8 cellular contexts compared by ENCODE assay signal in the genomic region with DNA sequence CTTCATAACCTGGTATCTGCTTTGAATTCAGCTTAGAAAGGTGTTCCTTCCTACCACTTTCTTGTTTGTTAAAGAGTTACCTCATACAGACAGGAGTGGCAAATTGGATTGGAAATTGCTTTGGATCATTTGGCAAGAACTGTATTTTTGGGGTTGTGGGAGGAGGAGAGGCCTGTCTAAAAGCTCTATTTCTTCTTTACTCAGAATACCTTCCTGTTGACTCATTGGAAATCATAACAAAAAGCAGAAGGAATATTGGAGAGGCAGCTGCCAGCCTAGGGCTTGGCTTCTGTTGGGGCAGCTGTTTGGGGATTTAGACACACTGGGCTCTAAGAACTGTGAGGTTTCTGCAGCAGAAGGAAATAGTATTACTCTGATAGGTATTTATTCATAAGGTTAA. TPM values are rescaled to one million over a fixed set of nuclear protein-coding genes. Genes with fewer than 3 reads are reported as not detected.
A peak's percentile ranks its signal among the peaks of the same experiment; 100 is the strongest.
DNase-seq lines count a peak whose midpoint lies in the region; FAIRE-seq and TF ChIP-seq lines count a peak whose summit lies in the region.

No MANE protein-coding gene starts in this region.

- H3K9me3 ChIP-seq in astrocyte (ENCODE audit: insufficient read depth, low read depth, low read length) = no peaks in the 10 kb centered on the region
- no peaks in the 10 kb centered on the region for H3K9me3 ChIP-seq in kidney (ENCODE audit: control insufficient read depth in 1 of 2, low read length in 2 of 2)
- no peaks in the 10 kb centered on the region for H3K9me3 ChIP-seq in suprapubic skin

- H3K4me2 ChIP-seq in astrocyte (ENCODE audit: low read length) = peak overlapping the region; percentile 77

- TF ChIP-seq POLR2A in suprapubic skin (IDR thresholded peaks at IDR 0.05) = no peak

- peaks cover 45% of the 10 kb centered on the region for H4K20me1 ChIP-seq in astrocyte (ENCODE audit: insufficient read depth, low read length)

- FAIRE-seq in astrocyte (lab: Jason Lieb, UNC) = peak; percentile 23
- FAIRE-seq in kidney (lab: Jason Lieb, UNC) = no peak

- peaks cover 53% of the 10 kb centered on the region for H3K4me1 ChIP-seq in astrocyte (ENCODE audit: insufficient read depth, low read length)
- H3K4me1 ChIP-seq in kidney (ENCODE audit: control insufficient read depth in 1 of 2, insufficient read depth in 1 of 2, low read depth in 1 of 2, low read length in 2 of 2) = peaks cover 22 to 23% of the 10 kb centered on the region in 2 donors
- H3K4me1 ChIP-seq in suprapubic skin = peaks cover 95% of the 10 kb centered on the region

- no peak for TF ChIP-seq EP300 in suprapubic skin (IDR thresholded peaks at IDR 0.05)

- peak overlapping the region; percentile 21 for H3K4me3 ChIP-seq in astrocyte (ENCODE audit: insufficient read depth, low read depth, low read length)
- no peak overlapping the region for H3K4me3 ChIP-seq in kidney (ENCODE audit: low read length in 2 of 2)
- no peak overlapping the region for H3K4me3 ChIP-seq in suprapubic skin

- TF ChIP-seq CTCF in astrocyte (IDR thresholded peaks at IDR 0.05; ENCODE audit: insufficient read depth, low read depth, low read length) = no peak
- no peak for TF ChIP-seq CTCF in kidney (IDR thresholded peaks at IDR 0.05; ENCODE audit: borderline replicate concordance, extremely low read depth, insufficient read depth)
- TF ChIP-seq CTCF in suprapubic skin (IDR thresholded peaks at IDR 0.05) = no peak
- TF ChIP-seq CTCF in GM20000 (IDR thresholded peaks at IDR 0.05; ENCODE audit: extremely low read depth, missing control alignments) = no peak

- intact Hi-C loops in kidney (cut with DNase I) = no loop called here

- no peaks in the 10 kb centered on the region for H3K9me3 Mint-ChIP-seq in astrocyte (ENCODE audit: unreplicated experiment)

- DNase-seq in EH (ENCODE audit: low read depth) = peak; percentile 91
- peak; percentile 43 for DNase-seq in NCI-H2196 treated with DMSO at 0.1 percent for 48 hours (lab: John Stamatoyannopoulos, UW; ENCODE audit: unreplicated experiment)
- peak; percentile 86 for DNase-seq in astrocyte (ENCODE audit: low read depth)
- DNase-seq in kidney = no peak
- peak in 1 of 2 donors; percentile 76 for DNase-seq in suprapubic skin (ENCODE audit: low spot score in 2 of 2)
- no peak for DNase-seq in C1 segment of cervical spinal cord (lab: John Stamatoyannopoulos, UW)
- no peak for DNase-seq in NCI-H774 (lab: John Stamatoyannopoulos, UW)
- no peak for DNase-seq in GM20000 (ENCODE audit: low spot score)

- H3K36me3 ChIP-seq in astrocyte (ENCODE audit: insufficient read depth, low read length) = peaks cover 3% of the 10 kb centered on the region
- no peaks in the 10 kb centered on the region for H3K36me3 ChIP-seq in kidney (ENCODE audit: control insufficient read depth in 1 of 2, insufficient read depth in 2 of 2, low read length in 2 of 2)
- H3K36me3 ChIP-seq in suprapubic skin = no peaks in the 10 kb centered on the region

- H3K4me1 Mint-ChIP-seq in astrocyte (ENCODE audit: low read depth, unreplicated experiment) = peaks cover 57% of the 10 kb centered on the region

- H3K9ac ChIP-seq in astrocyte (ENCODE audit: low read length) (peak overlapping the region; percentile 68), kidney (ENCODE audit: low read length in 2 of 2) (peak overlapping the region in 1 of 2 donors; percentile 10)

- no peaks in the 10 kb centered on the region for H3K27me3 Mint-ChIP-seq in astrocyte (ENCODE audit: low read depth, unreplicated experiment)

- no peak overlapping the region for H2AFZ ChIP-seq in astrocyte (ENCODE audit: low read depth, low read length)

- H3K27me3 ChIP-seq in astrocyte (ENCODE audit: insufficient read depth, low read length) (no peaks in the 10 kb centered on the region), suprapubic skin (no peaks in the 10 kb centered on the region)

- peaks cover 4% of the 10 kb centered on the region for H3K36me3 Mint-ChIP-seq in astrocyte (ENCODE audit: low read depth, unreplicated experiment)

- peak overlapping the region; percentile 81 for H3K4me3 Mint-ChIP-seq in astrocyte (ENCODE audit: unreplicated experiment)

- H3K79me2 ChIP-seq in astrocyte (ENCODE audit: insufficient read depth, low read length) = peaks cover 96% of the 10 kb centered on the region

- H3K27ac Mint-ChIP-seq in astrocyte (ENCODE audit: unreplicated experiment) = peak overlapping the region; percentile 100

- H3K27ac ChIP-seq in astrocyte (ENCODE audit: low read depth, low read length) = peak overlapping the region; percentile 91
- H3K27ac ChIP-seq in kidney (ENCODE audit: low read depth in 2 of 2, low read length in 2 of 2) = peak overlapping the region; percentile 37 to 85
- peak overlapping the region; percentile 90 for H3K27ac ChIP-seq in suprapubic skin

RNA-seq across cellular contexts. Expression of a gene that starts 14.2 kb away (rescaled TPM):
- total RNA-seq in astrocyte (218 and 226 TPM in 2 replicates), kidney (218 TPM), suprapubic skin (100 to 1,000 TPM; 206 to 448 (median 215) TPM)
- 70.0 TPM for polyA plus RNA-seq in kidney (ENCODE audit: insufficient read depth, low read depth, low replicate concordance)

RNA-seq across cellular contexts. Expression of a gene that starts 50.1 kb away (rescaled TPM):
- total RNA-seq in astrocyte (1.2 and 3.3 TPM in 2 replicates), kidney (3.1 TPM), suprapubic skin (1 to 10 TPM; 1.4 to 7.2 (median 3.2) TPM)
- 1.7 TPM for polyA plus RNA-seq in kidney (ENCODE audit: insufficient read depth, low read depth, low replicate concordance)

Comparison
In these comparisons a context has a peak if more than half of its experiments do, and no peak if none do; other contexts are left out.
1. DNase-seq: peak in EH (single experiment), NCI-H2196 treated with DMSO at 0.1 percent for 48 hours (single experiment) and astrocyte (single experiment); none in kidney (single experiment), C1 segment of cervical spinal cord (0 of 14), NCI-H774 (single experiment) and GM20000 (single experiment).
2. Peak in every context shown above with its lines, with median percentiles within 50 percentile points of each other: H3K27ac ChIP-seq.